In genomic region chr20:46400828-46401477, GRCh38 we compare ENCODE assay signal across 8 cellular contexts. TPM values are rescaled to one million over a fixed set of nuclear protein-coding genes. Genes with fewer than 3 reads are reported as not detected.
DNase-seq lines count a peak whose midpoint lies in the region; ATAC-seq and TF ChIP-seq lines count a peak whose summit lies in the region.

No MANE protein-coding gene starts in this region.

- ATAC-seq in foreskin keratinocyte (peak; percentile 41), GM18868 (IDR thresholded peaks at IDR 0.05; ENCODE audit: unreplicated experiment) (no peak), HG03280 (IDR thresholded peaks at IDR 0.05; ENCODE audit: unreplicated experiment) (no peak)
- ATAC-seq in stimulated activated naive CD8-positive, alpha-beta T cell treated with anti-CD3 and anti-CD28 coated beads, Interleukin-15, Interleukin-2, amounts not matched to agents 100 U/mL and 50 U/mL, for 24 hours: peak; percentile 87

- peaks cover 12% of the 10 kb centered on the region for H3K4me1 ChIP-seq in foreskin keratinocyte

- no peaks in the 10 kb centered on the region for H3K9me3 Mint-ChIP-seq in activated CD4-positive, alpha-beta memory T cell treated with anti-CD3 and anti-CD28 coated beads, Interleukin-2, amount 10 ng/mL, durations not matched to agents 7 days and 5 days

- CTCF ChIA-PET in activated CD4-positive, alpha-beta memory T cell treated with anti-CD3 and anti-CD28 coated beads, Interleukin-2, amount 10 ng/mL, durations not matched to agents 7 days and 5 days (lab: Charles Lee): interaction anchor here (0.8 to 1.4 kb wide), 4 partner anchors 11 to 280 kb away, joined by 3 to 9 read pairs (median 4); no protein-coding TSS in a partner anchor

- H3K27me3 Mint-ChIP-seq in activated CD4-positive, alpha-beta memory T cell treated with anti-CD3 and anti-CD28 coated beads, Interleukin-2, amount 10 ng/mL, durations not matched to agents 7 days and 5 days: no peaks in the 10 kb centered on the region

- H3K27me3 ChIP-seq in foreskin keratinocyte: no peaks in the 10 kb centered on the region

- POLR2A ChIA-PET in activated CD4-positive, alpha-beta memory T cell treated with anti-CD3 and anti-CD28 coated beads, Interleukin-2, amount 10 ng/mL, durations not matched to agents 7 days and 5 days (lab: Charles Lee): interaction anchor here (0.6 to 2.7 kb wide), 5 partner anchors 19 to 428 kb away, joined by 3 to 11 read pairs (median 5); partner anchors contain the start of gene ZNF335

- H3K4me3 Mint-ChIP-seq in activated CD4-positive, alpha-beta memory T cell treated with anti-CD3 and anti-CD28 coated beads, Interleukin-2, amount 10 ng/mL, durations not matched to agents 7 days and 5 days: peak overlapping the region; percentile 69

- peaks cover 61% of the 10 kb centered on the region for H3K36me3 Mint-ChIP-seq in activated CD4-positive, alpha-beta memory T cell treated with anti-CD3 and anti-CD28 coated beads, Interleukin-2, amount 10 ng/mL, durations not matched to agents 7 days and 5 days (ENCODE audit: low read depth)

- no peak for TF ChIP-seq CTCF in foreskin keratinocyte (conservative IDR thresholded peaks at IDR 0.05)

- no peak overlapping the region for H3K27ac ChIP-seq in foreskin keratinocyte

- peak; percentile 18 for DNase-seq in activated CD8-positive, alpha-beta memory T cell treated with anti-CD3 and anti-CD28 coated beads, Interleukin-2, amount 50 U/mL, for 1 hour (ENCODE audit: extremely low read depth)
- no peak for DNase-seq in activated CD8-positive, alpha-beta memory T cell treated with anti-CD3 and anti-CD28 coated beads, Interleukin-2, amount 50 U/mL, for 4 hours
- DNase-seq in activated CD4-positive, alpha-beta memory T cell treated with anti-CD3 and anti-CD28 coated beads, Interleukin-2, amount 10 ng/mL, durations not matched to agents 7 days and 5 days: peak; percentile 40
- DNase-seq in foreskin keratinocyte: peak in 1 of 2 donors; percentile 45
- DNase-seq in stimulated activated naive CD8-positive, alpha-beta T cell treated with anti-CD3 and anti-CD28 coated beads, Interleukin-15, Interleukin-2, amounts not matched to agents 100 U/mL and 50 U/mL, for 24 hours: no peak
- DNase-seq in NCI-H748 (lab: John Stamatoyannopoulos, UW; ENCODE audit: unreplicated experiment): no peak

- peak overlapping the region; percentile 96 for H3K27ac Mint-ChIP-seq in activated CD4-positive, alpha-beta memory T cell treated with anti-CD3 and anti-CD28 coated beads, Interleukin-2, amount 10 ng/mL, durations not matched to agents 7 days and 5 days

- peaks cover 73% of the 10 kb centered on the region for H3K4me1 Mint-ChIP-seq in activated CD4-positive, alpha-beta memory T cell treated with anti-CD3 and anti-CD28 coated beads, Interleukin-2, amount 10 ng/mL, durations not matched to agents 7 days and 5 days

RNA-seq across cellular contexts. Expression of gene ELMO2, which starts 5.5 kb away (rescaled TPM):
- total RNA-seq in activated CD4-positive, alpha-beta memory T cell treated with anti-CD3 and anti-CD28 coated beads, Interleukin-2, amount 10 ng/mL, durations not matched to agents 7 days and 5 days: 10 to 100 TPM; 85.6 to 97.6 TPM
- total RNA-seq in foreskin keratinocyte: 28.6 and 30.5 TPM in 2 replicates
- polyA plus RNA-seq in foreskin keratinocyte: 17.2 and 18.6 TPM in 2 replicates

Comparison
In these comparisons a context has a peak if more than half of its experiments do, and no peak if none do; other contexts are left out.
1. DNase-seq: peak in activated CD8-positive, alpha-beta memory T cell treated with anti-CD3 and anti-CD28 coated beads, Interleukin-2, amount 50 U/mL, for 1 hour (single experiment) and activated CD4-positive, alpha-beta memory T cell treated with anti-CD3 and anti-CD28 coated beads, Interleukin-2, amount 10 ng/mL, durations not matched to agents 7 days and 5 days (single experiment); none in activated CD8-positive, alpha-beta memory T cell treated with anti-CD3 and anti-CD28 coated beads, Interleukin-2, amount 50 U/mL, for 4 hours (single experiment), stimulated activated naive CD8-positive, alpha-beta T cell treated with anti-CD3 and anti-CD28 coated beads, Interleukin-15, Interleukin-2, amounts not matched to agents 100 U/mL and 50 U/mL, for 24 hours (single experiment) and NCI-H748 (single experiment).
2. ATAC-seq: peak in foreskin keratinocyte (single experiment) and stimulated activated naive CD8-positive, alpha-beta T cell treated with anti-CD3 and anti-CD28 coated beads, Interleukin-15, Interleukin-2, amounts not matched to agents 100 U/mL and 50 U/mL, for 24 hours (single experiment); none in GM18868 (single experiment) and HG03280 (single experiment).